In genomic region chr15:42036991-42037390, GRCh38 we compare ENCODE assay signal across 15 cellular contexts. TPM values are rescaled to one million over a fixed set of nuclear protein-coding genes. Genes with fewer than 3 reads are reported as not detected.
DNase-seq lines count a peak whose midpoint lies in the region; ATAC-seq and TF ChIP-seq lines count a peak whose summit lies in the region.
"Had no signal": no experiment of that assay in that cellular context is flagged by ENCODE, and none has a peak within 500 bp of the region (broad histone marks: within the 10 kb centered on the region; RNA-seq: fewer than 3 reads in every experiment).

No MANE protein-coding gene starts in this region.

- H3K9me3 Mint-ChIP-seq in activated naive CD8-positive, alpha-beta T cell treated with anti-CD3 and anti-CD28 coated beads for 36 hours: peaks cover under 1% of the 10 kb centered on the region
- H3K9me3 Mint-ChIP-seq: CD4-positive, alpha-beta T cell had no signal

- DNase-seq in D341Med (ENCODE audit: low spot score) (peak; percentile 2), RWPE1 (ENCODE audit: low spot score) (no peak), foreskin keratinocyte (no peak)
- no peak for DNase-seq in stimulated activated CD4-positive, alpha-beta T cell treated with anti-CD3 and anti-CD28 coated beads, Interleukin-15, amount 100 ng/mL, for 24 hours
- DNase-seq in activated naive CD8-positive, alpha-beta T cell treated with anti-CD3 and anti-CD28 coated beads for 36 hours: no peak
- DNase-seq: ACHN; C1 segment of cervical spinal cord; CD4-positive, alpha-beta T cell had no signal

- POLR2A ChIA-PET in RWPE1 (lab: Yijun Ruan, JAX; ENCODE audit: low non-redundant PET): interaction anchor here (1.0 kb wide), 1 partner anchor 20 kb away, joined by 5 read pairs; no protein-coding TSS in a partner anchor

- H3K4me3 Mint-ChIP-seq in activated naive CD8-positive, alpha-beta T cell treated with anti-CD3 and anti-CD28 coated beads for 36 hours: no peak overlapping the region
- H3K4me3 Mint-ChIP-seq: CD4-positive, alpha-beta T cell had no signal

- H3K27ac ChIP-seq in RWPE1 (peak overlapping the region; percentile 88), foreskin keratinocyte (no peak overlapping the region), skin epidermis (peak overlapping the region in 15 of 21 experiments; percentile 29 to 87 (median 74))

- H3K4me1 Mint-ChIP-seq in activated naive CD8-positive, alpha-beta T cell treated with anti-CD3 and anti-CD28 coated beads for 36 hours: peaks cover 5% of the 10 kb centered on the region

- H3K4me3 ChIP-seq in skin epidermis: no peak overlapping the region
- H3K4me3 ChIP-seq: GM12878 had no signal

- H3K27me3 ChIP-seq in foreskin keratinocyte: no peaks in the 10 kb centered on the region

- TF ChIP-seq CTCF in RWPE1 (conservative IDR thresholded peaks at IDR 0.05; ENCODE audit: low read depth) (no peak), foreskin keratinocyte (conservative IDR thresholded peaks at IDR 0.05) (peak; percentile 2)

- peaks cover 27% of the 10 kb centered on the region for H3K4me1 ChIP-seq in foreskin keratinocyte

- no peaks in the 10 kb centered on the region for H3K36me3 Mint-ChIP-seq in activated naive CD8-positive, alpha-beta T cell treated with anti-CD3 and anti-CD28 coated beads for 36 hours

- ATAC-seq in foreskin keratinocyte: no peak
- no peak for ATAC-seq in GM19324 (IDR thresholded peaks at IDR 0.05; ENCODE audit: low FRiP score, unreplicated experiment)
- ATAC-seq: GM12878 had no signal

- H3K27me3 Mint-ChIP-seq in activated naive CD8-positive, alpha-beta T cell treated with anti-CD3 and anti-CD28 coated beads for 36 hours: no peaks in the 10 kb centered on the region
- H3K27me3 Mint-ChIP-seq: CD4-positive, alpha-beta T cell had no signal

- CTCF ChIA-PET in RWPE1 (lab: Yijun Ruan, JAX): interaction anchor here (0.6 to 1.3 kb wide), 2 partner anchors 14 to 20 kb away, joined by 4 to 5 read pairs; no protein-coding TSS in a partner anchor

- no peak overlapping the region for H3K27ac Mint-ChIP-seq in activated naive CD8-positive, alpha-beta T cell treated with anti-CD3 and anti-CD28 coated beads for 36 hours
- H3K27ac Mint-ChIP-seq: CD4-positive, alpha-beta T cell had no signal

RNA-seq across cellular contexts. Expression of gene PLA2G4E, which starts 16.1 kb away (rescaled TPM):
- total RNA-seq in foreskin keratinocyte: 0.07 and 0.14 TPM in 2 replicates
- 0.04 TPM in 2 replicates for polyA plus RNA-seq in foreskin keratinocyte
- not detected for total RNA-seq in activated naive CD8-positive, alpha-beta T cell treated with anti-CD3 and anti-CD28 coated beads for 36 hours
- total RNA-seq: A172; CD4-positive, alpha-beta T cell; G401; H4 had no signal

RNA-seq across cellular contexts. Expression of gene PLA2G4D, which starts 57.4 kb away (rescaled TPM):
- total RNA-seq in foreskin keratinocyte: 0.07 and 0.14 TPM in 2 replicates
- 0.08 and 0.09 TPM in 2 replicates for polyA plus RNA-seq in foreskin keratinocyte
- total RNA-seq in activated naive CD8-positive, alpha-beta T cell treated with anti-CD3 and anti-CD28 coated beads for 36 hours: not detected
- total RNA-seq: A172; Calu3; CD4-positive, alpha-beta T cell; GM12878; H4 had no signal
